ENCODE assay signal across 8 cellular contexts in the genomic region with DNA sequence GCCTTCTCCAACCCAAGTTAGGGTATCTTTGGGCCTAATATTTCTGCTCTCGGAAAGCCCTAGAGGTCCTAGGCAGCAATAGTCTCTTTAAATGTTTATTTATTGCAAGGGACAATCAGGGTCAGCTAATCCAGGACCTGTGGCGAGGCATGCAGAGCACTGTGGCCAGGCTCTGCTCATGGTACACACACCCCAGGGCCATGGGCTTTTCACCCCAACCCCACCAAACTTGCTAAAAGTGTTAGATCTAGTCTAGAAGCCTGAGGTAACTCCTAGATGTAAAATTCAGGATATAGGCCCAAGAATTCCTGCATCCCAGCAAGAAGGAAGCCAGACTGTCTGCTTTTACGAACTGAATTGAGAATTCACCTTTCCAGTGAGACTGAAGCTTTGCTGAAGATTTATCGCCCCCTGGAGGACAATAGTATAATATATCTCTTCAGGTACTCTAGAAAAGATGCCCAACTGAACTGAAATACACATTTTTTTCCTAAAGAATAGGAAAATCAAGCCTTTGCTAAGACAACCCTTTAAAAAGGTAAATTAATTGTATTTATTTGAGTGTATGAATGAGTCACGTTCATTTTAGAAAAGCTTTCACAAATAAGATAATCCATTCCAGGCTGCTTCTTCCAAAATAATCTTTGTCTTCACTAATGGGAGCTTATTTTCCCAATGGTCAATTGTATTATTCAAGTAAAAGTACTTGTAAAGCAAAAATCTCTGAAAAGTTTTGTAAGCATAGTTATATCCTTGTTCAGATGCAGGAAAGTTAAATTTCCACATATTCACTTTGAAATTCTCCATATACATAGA.
DNase-seq lines count a peak whose midpoint lies in the region; ATAC-seq, FAIRE-seq and TF ChIP-seq lines count a peak whose summit lies in the region.

No MANE protein-coding gene starts in this region.

- peak; percentile 86 for ATAC-seq in HG02642 (IDR thresholded peaks at IDR 0.05; ENCODE audit: poor library complexity, unreplicated experiment)

- H3K27ac Mint-ChIP-seq in astrocyte (ENCODE audit: unreplicated experiment) = no peak overlapping the region

- H3K4me1 ChIP-seq in astrocyte (ENCODE audit: insufficient read depth, low read length) = no peaks in the 10 kb centered on the region
- no peaks in the 10 kb centered on the region for H3K4me1 ChIP-seq in uterus

- H3K4me2 ChIP-seq in astrocyte (ENCODE audit: low read length) = no peak overlapping the region

- no peaks in the 10 kb centered on the region for H3K36me3 Mint-ChIP-seq in astrocyte (ENCODE audit: low read depth, unreplicated experiment)

- no peak overlapping the region for H3K9ac ChIP-seq in astrocyte (ENCODE audit: low read length)

- no peaks in the 10 kb centered on the region for H3K36me3 ChIP-seq in astrocyte (ENCODE audit: insufficient read depth, low read length)
- no peaks in the 10 kb centered on the region for H3K36me3 ChIP-seq in uterus

- no peak overlapping the region for H3K4me3 ChIP-seq in GM12875 (ENCODE audit: low read depth, low read length)
- no peak overlapping the region for H3K4me3 ChIP-seq in astrocyte (ENCODE audit: insufficient read depth, low read depth, low read length)
- no peak overlapping the region for H3K4me3 ChIP-seq in uterus

- H4K20me1 ChIP-seq in astrocyte (ENCODE audit: insufficient read depth, low read length) = no peaks in the 10 kb centered on the region

- no peaks in the 10 kb centered on the region for H3K79me2 ChIP-seq in astrocyte (ENCODE audit: insufficient read depth, low read length)

- no peaks in the 10 kb centered on the region for H3K4me1 Mint-ChIP-seq in astrocyte (ENCODE audit: low read depth, unreplicated experiment)

- no peak overlapping the region for H3K4me3 Mint-ChIP-seq in astrocyte (ENCODE audit: unreplicated experiment)

- TF ChIP-seq POLR2A in uterus (IDR thresholded peaks at IDR 0.05) = no peak

- no peak overlapping the region for H3K27ac ChIP-seq in astrocyte (ENCODE audit: low read depth, low read length)
- no peak overlapping the region for H3K27ac ChIP-seq in uterus

- DNase-seq in A172 (ENCODE audit: low spot score) (peak; percentile 53), NCI-H1092 (lab: John Stamatoyannopoulos, UW) (peak; percentile 18), astrocyte (ENCODE audit: low read depth) (no peak), inferior parietal cortex (ENCODE audit: extremely low spot score) (peak; percentile 86), uterus (no peak), GOT3 (lab: John Stamatoyannopoulos, UW) (no peak)

- H3K27me3 Mint-ChIP-seq in astrocyte (ENCODE audit: low read depth, unreplicated experiment) = peaks cover 6% of the 10 kb centered on the region

- H3K9me3 ChIP-seq in astrocyte (ENCODE audit: insufficient read depth, low read depth, low read length) (peaks cover 3% of the 10 kb centered on the region), uterus (no peaks in the 10 kb centered on the region)

- FAIRE-seq in astrocyte (lab: Jason Lieb, UNC) = no peak

- peak; percentile 21; the same call in 1 of the 2 replicates for TF ChIP-seq CTCF in GM12875 (IDR thresholded peaks at IDR 0.05; ENCODE audit: borderline replicate concordance, insufficient read depth, low read depth, low read length)
- TF ChIP-seq CTCF in astrocyte (IDR thresholded peaks at IDR 0.05; ENCODE audit: insufficient read depth, low read depth, low read length) = peak; percentile 46
- TF ChIP-seq CTCF in uterus (IDR thresholded peaks at IDR 0.05) = peak; percentile 44 to 54 (median 50)

- H3K27me3 ChIP-seq in astrocyte (ENCODE audit: insufficient read depth, low read length) (no peaks in the 10 kb centered on the region), uterus (no peaks in the 10 kb centered on the region)

- H3K9me3 Mint-ChIP-seq in astrocyte (ENCODE audit: unreplicated experiment) = peaks cover 2% of the 10 kb centered on the region

- no peak overlapping the region for H2AFZ ChIP-seq in astrocyte (ENCODE audit: low read depth, low read length)

- intact Hi-C loops in uterus (cut with DNase I; ENCODE audit: low total_unique reads) = no loop called here

Comparison
In these comparisons a context has a peak if more than half of its experiments do, and no peak if none do; other contexts are left out.
1. DNase-seq: peak in A172 (single experiment), NCI-H1092 (single experiment) and inferior parietal cortex (single experiment); none in astrocyte (single experiment), uterus (0 of 2) and GOT3 (single experiment).
2. Peak in every context shown above with its lines, with median percentiles within 50 percentile points of each other: CTCF ChIP-seq.